13 cellular contexts compared by ENCODE assay signal in the genomic region with DNA sequence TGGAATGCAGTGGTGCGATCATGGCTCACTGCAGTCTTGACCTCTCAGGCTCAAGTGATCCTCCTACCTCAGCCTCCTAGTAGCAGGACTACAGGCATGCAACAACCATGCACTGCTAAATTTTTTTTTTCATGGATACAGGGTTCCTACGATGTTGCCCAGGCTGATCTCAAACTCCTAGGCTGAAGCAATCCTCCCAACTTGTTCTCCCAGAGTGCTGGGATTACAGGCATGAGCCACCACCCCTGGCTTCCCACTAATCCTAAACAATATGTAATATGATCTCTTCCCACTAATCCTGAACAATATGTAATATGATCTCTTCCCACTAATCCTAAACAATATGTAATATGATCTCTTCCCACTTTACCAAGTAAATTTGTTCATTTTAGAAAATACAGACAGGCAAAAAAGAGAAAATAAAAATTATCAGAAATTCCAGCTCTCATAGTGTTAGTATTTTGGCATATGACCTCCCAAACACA. TPM values are rescaled to one million over a fixed set of nuclear protein-coding genes. Genes with fewer than 3 reads are reported as not detected.
DNase-seq lines count a peak whose midpoint lies in the region; ATAC-seq and TF ChIP-seq lines count a peak whose summit lies in the region.
"Had no signal": no experiment of that assay in that cellular context is flagged by ENCODE, and none has a peak within 500 bp of the region (broad histone marks: within the 10 kb centered on the region; RNA-seq: fewer than 3 reads in every experiment).

No MANE protein-coding gene starts in this region.

- no TSS peak for BruUV-seq in A673 (replicated peaks; lab: Mats Ljungman, UMichigan)

- ATAC-seq in GM19463 (IDR thresholded peaks at IDR 0.05; ENCODE audit: unreplicated experiment): no peak
- no peak for ATAC-seq in GM18909 (IDR thresholded peaks at IDR 0.05; ENCODE audit: poor library complexity, unreplicated experiment)
- ATAC-seq: mucosa of descending colon, right cardiac atrium had no signal

- H3K36me3 ChIP-seq in A673 (ENCODE audit: insufficient read depth, low read length, poor library complexity, severe bottlenecking) (no peaks in the 10 kb centered on the region), HAP-1 (replicated peaks) (no peaks in the 10 kb centered on the region)
- H3K36me3 ChIP-seq: BLaER1 had no signal

- H3K9me3 ChIP-seq in A673 (ENCODE audit: low read depth, low read length, poor library complexity, severe bottlenecking) (no peaks in the 10 kb centered on the region), HAP-1 (no peaks in the 10 kb centered on the region)
- H3K9me3 ChIP-seq: BLaER1, mucosa of descending colon, testis had no signal

- TF ChIP-seq CTCF in A673 (conservative IDR thresholded peaks at IDR 0.05; ENCODE audit: low read depth, low read length): no peak
- no peak for TF ChIP-seq CTCF in epithelial cell of esophagus (IDR thresholded peaks at IDR 0.05; ENCODE audit: insufficient read depth, low read depth, low read length, missing control alignments)

- H3K4me1 ChIP-seq in A673 (ENCODE audit: insufficient read depth, low read length, poor library complexity, severe bottlenecking): peaks cover 37% of the 10 kb centered on the region
- peaks cover 35% of the 10 kb centered on the region for H3K4me1 ChIP-seq in HAP-1
- H3K4me1 ChIP-seq: testis had no signal

- no peak overlapping the region for H3K4me3 ChIP-seq in A673 (ENCODE audit: low read depth, low read length, poor library complexity, severe bottlenecking)
- H3K4me3 ChIP-seq in HAP-1: no peak overlapping the region
- H3K4me3 ChIP-seq in epithelial cell of esophagus (ENCODE audit: low read length): no peak overlapping the region
- H3K4me3 ChIP-seq: BLaER1, mucosa of descending colon, testis had no signal

- intact Hi-C loops in A673 (cut with micrococcal nuclease; ENCODE audit: unreplicated experiment): loop anchor here (10.0 kb wide), 1 partner anchor 204 kb away; no protein-coding TSS in a partner anchor

- POLR2A ChIA-PET in A673 (lab: Charles Lee; ENCODE audit: low non-redundant PET): no interaction called here

- H3K27ac ChIP-seq in A673 (ENCODE audit: low read depth, low read length, poor library complexity, severe bottlenecking): peak overlapping the region; percentile 71
- H3K27ac ChIP-seq: BLaER1, testis had no signal

- H3K27me3 ChIP-seq in A673 (replicated peaks; ENCODE audit: insufficient read depth, low read depth, low read length, poor library complexity) (no peaks in the 10 kb centered on the region), HAP-1 (ENCODE audit: low read depth) (no peaks in the 10 kb centered on the region)
- H3K27me3 ChIP-seq: BLaER1, testis had no signal

- in situ Hi-C loops in HAP-1 (cut with MboI; ENCODE audit: low sequenced_read_pairs) (no loop called here), KBM-7 (cut with MboI; ENCODE audit: low pct_unique_long_range_greater_than_20kb, low sequenced_read_pairs) (no loop called here)

- CTCF ChIA-PET in A673 (lab: Charles Lee): no interaction called here

- DNase-seq in A673 (ENCODE audit: low spot score) (peak; percentile 69), HAP-1 (ENCODE audit: low spot score in 2 of 2) (peak; percentile 71 to 79), NCI-H510A (lab: John Stamatoyannopoulos, UW) (peak; percentile 3), epithelial cell of esophagus (ENCODE audit: low read depth) (peak; percentile 70), KBM-7 (no peak), ecto neural progenitor cell (ENCODE audit: low spot score) (no peak)
- DNase-seq: mucosa of descending colon, right cardiac atrium, T-helper 9 cell, testis had no signal

RNA-seq across cellular contexts. Expression of gene RPL17, which starts 28.4 kb away (rescaled TPM):
- total RNA-seq in A673 (2021): 1,734 and 1,770 TPM in 2 replicates

RNA-seq across cellular contexts. Expression of gene C18orf32, which starts 33.7 kb away (rescaled TPM):
- 43.8 and 45.2 TPM in 2 replicates for total RNA-seq in A673 (2021)

RNA-seq across cellular contexts. Expression of gene LIPG, which starts 41.2 kb away (rescaled TPM):
- 5.8 and 8.4 TPM in 2 replicates for total RNA-seq in A673 (2021)

Comparison
In these comparisons a context has a peak if more than half of its experiments do, and no peak if none do; other contexts are left out.
1. DNase-seq: peak in A673 (single experiment), HAP-1 (2 of 2), NCI-H510A (single experiment) and epithelial cell of esophagus (single experiment); none in KBM-7 (single experiment) and ecto neural progenitor cell (single experiment).